ENCODE assay signal across 17 cellular contexts in genomic region chr2:85794491-85795121, GRCh38. TPM values are rescaled to one million over a fixed set of nuclear protein-coding genes. Genes with fewer than 3 reads are reported as not detected.
DNase-seq lines count a peak whose midpoint lies in the region; ATAC-seq and TF ChIP-seq lines count a peak whose summit lies in the region.
"Had no signal": no experiment of that assay in that cellular context is flagged by ENCODE, and none has a peak within 500 bp of the region (broad histone marks: within the 10 kb centered on the region; RNA-seq: fewer than 3 reads in every experiment).

No MANE protein-coding gene starts in this region.

- peak overlapping the region; percentile 25; the same call in 1 of the 2 replicates for H3K27ac ChIP-seq in RWPE1
- H3K27ac ChIP-seq in gastrocnemius medialis, result peak overlapping the region in 3 of 4 donors; percentile 24 to 63 (median 53)
- H3K27ac ChIP-seq: hepatocyte, parathyroid adenoma had no signal

- peak; percentile 14 for DNase-seq in DMS79 treated with DMSO at 0.1 percent for 48 hours (lab: John Stamatoyannopoulos, UW)
- no peak for DNase-seq in RWPE1 (ENCODE audit: low spot score)
- DNase-seq in left ventricle myocardium superior, result peak; percentile 51
- no peak for DNase-seq in gastrocnemius medialis
- DNase-seq in central memory CD4-positive, alpha-beta T cell, result no peak
- no peak for DNase-seq in NK-92 treated with Interleukin-12 subunit alpha and Interleukin-12 subunit beta, amount 100 ng/mL, for 24 hours (lab: John Stamatoyannopoulos, UW)
- DNase-seq: activated CD4-positive, alpha-beta T cell treated with anti-CD3 and anti-CD28 coated beads for 1 hour; activated T-cell treated with anti-CD3 and anti-CD28 coated beads, Interleukin-2, amount 50 U/mL, for 24 hours; BE2C; stimulated activated CD4-positive, alpha-beta T cell treated with anti-CD3 and anti-CD28 coated beads, Interleukin-1b, Interleukin-23, amount 100 ng/mL, for 48 hours; stimulated activated naive CD4-positive, alpha-beta T cell; SW 1271 had no signal

- H3K27me3 ChIP-seq in gastrocnemius medialis, result no peaks in the 10 kb centered on the region
- H3K27me3 ChIP-seq: BE2C, hepatocyte had no signal

- no peaks in the 10 kb centered on the region for H3K36me3 ChIP-seq in gastrocnemius medialis
- H3K36me3 ChIP-seq: BE2C, HAP-1 had no signal

- CTCF ChIA-PET in RWPE1 (lab: Yijun Ruan, JAX), result interaction anchor here (0.7 to 1.4 kb wide), 3 partner anchors 41 to 66 kb away, joined by 3 read pairs; partner anchors contain the start of gene ATOH8

- no peak for TF ChIP-seq POLR2A in gastrocnemius medialis (IDR thresholded peaks at IDR 0.05)

- peaks cover 66 to 68% of the 10 kb centered on the region in 2 donors for H3K4me1 ChIP-seq in gastrocnemius medialis
- H3K4me1 ChIP-seq: HAP-1, parathyroid adenoma had no signal

- in situ Hi-C loops in gastrocnemius medialis (cut with MboI; ENCODE audit: low sequenced_read_pairs in 4 of 4), result loop anchor here in 1 of 4 donors (10.0 kb wide), 1 partner anchor 50 kb away; no protein-coding TSS in a partner anchor

- no peaks in the 10 kb centered on the region for H3K9me3 ChIP-seq in gastrocnemius medialis
- H3K9me3 ChIP-seq: BE2C, HAP-1 had no signal

- intact Hi-C loops in left ventricle myocardium superior (cut with micrococcal nuclease), result no loop called here
- intact Hi-C loops in gastrocnemius medialis (cut with DNase I; ENCODE audit: low total_unique reads), result no loop called here

- TF ChIP-seq CTCF in RWPE1 (conservative IDR thresholded peaks at IDR 0.05; ENCODE audit: low read depth) (no peak), gastrocnemius medialis (IDR thresholded peaks at IDR 0.05 in 4 of 5, conservative IDR thresholded peaks at IDR 0.05 in 1 of 5) (no peak)

- no peak overlapping the region for H3K4me3 ChIP-seq in gastrocnemius medialis
- H3K4me3 ChIP-seq: HAP-1, hepatocyte had no signal

- POLR2A ChIA-PET in RWPE1 (lab: Yijun Ruan, JAX; ENCODE audit: low non-redundant PET), result no interaction called here

- ATAC-seq in left ventricle myocardium superior (peak; percentile 2), gastrocnemius medialis (no peak), GM18517 (IDR thresholded peaks at IDR 0.05; ENCODE audit: unreplicated experiment) (no peak), GM19023 (IDR thresholded peaks at IDR 0.05; ENCODE audit: unreplicated experiment) (no peak)

RNA-seq across cellular contexts. Expression of gene ATOH8, which starts 40.8 kb away (rescaled TPM):
- total RNA-seq in left ventricle myocardium superior, result 29.6 TPM
- total RNA-seq in gastrocnemius medialis, result 100 to 1,000 TPM; 122 to 266 (median 150) TPM

Comparison
In these comparisons a context has a peak if more than half of its experiments do, and no peak if none do; other contexts are left out.
1. DNase-seq: peak in DMS79 treated with DMSO at 0.1 percent for 48 hours (single experiment) and left ventricle myocardium superior (single experiment); none in RWPE1 (single experiment), gastrocnemius medialis (0 of 2), central memory CD4-positive, alpha-beta T cell (single experiment) and NK-92 treated with Interleukin-12 subunit alpha and Interleukin-12 subunit beta, amount 100 ng/mL, for 24 hours (single experiment).